In genomic region chr1:112017183-112017582, GRCh38 we compare ENCODE assay signal across 10 cellular contexts.
"Had no signal": no experiment of that assay in that cellular context is flagged by ENCODE, and none has a peak within 500 bp of the region (broad histone marks: within the 10 kb centered on the region; RNA-seq: fewer than 3 reads in every experiment).

No MANE protein-coding gene starts in this region.

- ATAC-seq: GM23338, HCT116 had no signal

- H3K27ac ChIP-seq: GM23248 had no signal

- H3K36me3 ChIP-seq: HAP-1 had no signal

- H3K9me3 ChIP-seq: HAP-1 had no signal

- H2AFZ ChIP-seq: GM23248, GM23338 had no signal

- H3K4me2 ChIP-seq: GM23338 had no signal

- FAIRE-seq: H54 had no signal

- H3K9ac ChIP-seq: GM23248 had no signal

- H3K4me3 ChIP-seq: GM23248, GM23338, HAP-1 had no signal

- DNase-seq: GM23248, GOT3, H7, H9, HCEC 1CT, HFFc6 had no signal

- H3K4me1 ChIP-seq: HAP-1 had no signal
